Comparison of ENCODE assay signal across 8 cellular contexts in genomic region chr6:111480988-111481830, GRCh38. TPM values are rescaled to one million over a fixed set of nuclear protein-coding genes. Genes with fewer than 3 reads are reported as not detected.
DNase-seq lines count a peak whose midpoint lies in the region; ATAC-seq, FAIRE-seq and TF ChIP-seq lines count a peak whose summit lies in the region.

No MANE protein-coding gene starts in this region.

- H3K4me1 ChIP-seq in DOHH2 (ENCODE audit: control insufficient read depth, low read length) (peaks cover 56% of the 10 kb centered on the region), astrocyte (ENCODE audit: insufficient read depth, low read length) (peaks cover 40% of the 10 kb centered on the region), lower lobe of right lung (peaks cover 52% of the 10 kb centered on the region), upper lobe of right lung (peaks cover 48% of the 10 kb centered on the region)

- DNase-seq in LHCN-M2 (ENCODE audit: low read depth) (peak; percentile 35), astrocyte (ENCODE audit: low read depth) (no peak), lower lobe of right lung (no peak), upper lobe of right lung (no peak), AG08395 (ENCODE audit: low spot score) (no peak), kidney tubule cell (ENCODE audit: low spot score) (no peak)

- peak overlapping the region; percentile 99 for H3K4me3 Mint-ChIP-seq in astrocyte (ENCODE audit: unreplicated experiment)

- H3K9me3 ChIP-seq in DOHH2 (ENCODE audit: control insufficient read depth, insufficient read depth, low read length), result no peaks in the 10 kb centered on the region
- no peaks in the 10 kb centered on the region for H3K9me3 ChIP-seq in astrocyte (ENCODE audit: insufficient read depth, low read depth, low read length)
- no peaks in the 10 kb centered on the region for H3K9me3 ChIP-seq in lower lobe of right lung
- H3K9me3 ChIP-seq in upper lobe of right lung, result no peaks in the 10 kb centered on the region

- peaks cover 27% of the 10 kb centered on the region for H3K36me3 ChIP-seq in DOHH2 (ENCODE audit: control insufficient read depth, low read length)
- H3K36me3 ChIP-seq in astrocyte (ENCODE audit: insufficient read depth, low read length), result no peaks in the 10 kb centered on the region
- no peaks in the 10 kb centered on the region for H3K36me3 ChIP-seq in lower lobe of right lung
- H3K36me3 ChIP-seq in upper lobe of right lung, result no peaks in the 10 kb centered on the region

- no peak for ATAC-seq in lower lobe of right lung
- ATAC-seq in upper lobe of right lung, result no peak
- no peak for ATAC-seq in HG03460 (IDR thresholded peaks at IDR 0.05; ENCODE audit: unreplicated experiment)

- peaks cover 28% of the 10 kb centered on the region for H3K4me1 Mint-ChIP-seq in astrocyte (ENCODE audit: low read depth, unreplicated experiment)

- H3K79me2 ChIP-seq in DOHH2 (ENCODE audit: control insufficient read depth, low read length) (peaks cover 94% of the 10 kb centered on the region), astrocyte (ENCODE audit: insufficient read depth, low read length) (peaks cover 84% of the 10 kb centered on the region)

- H3K4me2 ChIP-seq in DOHH2 (ENCODE audit: low read length) (peak overlapping the region; percentile 81), astrocyte (ENCODE audit: low read length) (peak overlapping the region; percentile 90)

- H3K9ac ChIP-seq in astrocyte (ENCODE audit: low read length), result peak overlapping the region; percentile 87

- H3K4me3 ChIP-seq in DOHH2 (ENCODE audit: low read length), result peak overlapping the region; percentile 99
- H3K4me3 ChIP-seq in astrocyte (ENCODE audit: insufficient read depth, low read depth, low read length), result peak overlapping the region; percentile 84
- H3K4me3 ChIP-seq in lower lobe of right lung, result peak overlapping the region; percentile 81
- peak overlapping the region; percentile 71 for H3K4me3 ChIP-seq in upper lobe of right lung

- intact Hi-C loops in lower lobe of right lung (cut with DNase I) (no loop called here), upper lobe of right lung (cut with DNase I) (loop anchor here (10.0 kb wide), 1 partner anchor 124 kb away; the partner anchor contains the start of gene TRAF3IP2)

- H3K27me3 Mint-ChIP-seq in astrocyte (ENCODE audit: low read depth, unreplicated experiment), result no peaks in the 10 kb centered on the region

- peak overlapping the region; percentile 85 for H3K27ac ChIP-seq in DOHH2 (ENCODE audit: low read depth, low read length)
- peak overlapping the region; percentile 97 for H3K27ac ChIP-seq in astrocyte (ENCODE audit: low read depth, low read length)
- peak overlapping the region; percentile 98 for H3K27ac ChIP-seq in lower lobe of right lung
- peak overlapping the region; percentile 97 for H3K27ac ChIP-seq in upper lobe of right lung

- H3K27me3 ChIP-seq in DOHH2 (ENCODE audit: control insufficient read depth, low read length) (no peaks in the 10 kb centered on the region), astrocyte (ENCODE audit: insufficient read depth, low read length) (no peaks in the 10 kb centered on the region), lower lobe of right lung (ENCODE audit: low read depth) (no peaks in the 10 kb centered on the region), upper lobe of right lung (no peaks in the 10 kb centered on the region)

- FAIRE-seq in astrocyte (lab: Jason Lieb, UNC), result no peak

- no peak overlapping the region for H2AFZ ChIP-seq in astrocyte (ENCODE audit: low read depth, low read length)

- H3K9me2 ChIP-seq in DOHH2 (replicated peaks; ENCODE audit: control insufficient read depth, low read length), result no peaks in the 10 kb centered on the region

- no peaks in the 10 kb centered on the region for H3K9me3 Mint-ChIP-seq in astrocyte (ENCODE audit: unreplicated experiment)

- TF ChIP-seq CTCF in DOHH2 (IDR thresholded peaks at IDR 0.05; ENCODE audit: low read depth, low read length, poor library complexity, severe bottlenecking), result no peak
- no peak for TF ChIP-seq CTCF in astrocyte (IDR thresholded peaks at IDR 0.05; ENCODE audit: insufficient read depth, low read depth, low read length)
- no peak for TF ChIP-seq CTCF in lower lobe of right lung (IDR thresholded peaks at IDR 0.05)
- no peak for TF ChIP-seq CTCF in upper lobe of right lung (IDR thresholded peaks at IDR 0.05)

- peaks cover 16% of the 10 kb centered on the region for H3F3A ChIP-seq in DOHH2 (ENCODE audit: control insufficient read depth, insufficient read depth)

- no peak overlapping the region for H3K27ac Mint-ChIP-seq in astrocyte (ENCODE audit: unreplicated experiment)

- H3K36me3 Mint-ChIP-seq in astrocyte (ENCODE audit: low read depth, unreplicated experiment), result peaks cover 3% of the 10 kb centered on the region

- peaks cover 12% of the 10 kb centered on the region; the same call in 1 of the 2 replicates for H4K20me1 ChIP-seq in DOHH2 (ENCODE audit: control insufficient read depth, insufficient read depth, low read depth, low read length)
- H4K20me1 ChIP-seq in astrocyte (ENCODE audit: insufficient read depth, low read length), result peaks cover 31% of the 10 kb centered on the region

RNA-seq across cellular contexts. Expression of gene REV3L, which starts 1.8 kb away (rescaled TPM):
- total RNA-seq in LHCN-M2 (2014; rRNA removed), result 29.4 and 31.9 TPM in 2 replicates
- 5.3 TPM for polyA plus RNA-seq in LHCN-M2 (2012)
- 18.2 and 23.0 TPM in 2 replicates for total RNA-seq in astrocyte
- 30.3 TPM for total RNA-seq in lower lobe of right lung
- total RNA-seq in upper lobe of right lung, result 37.5 TPM
